Comparison of ENCODE assay signal across 1 cellular context in genomic region chr20:48456361-48457184, GRCh38.
A peak's percentile ranks its signal among the peaks of the same experiment; 100 is the strongest.
TF ChIP-seq lines count a peak whose summit lies in the region.

No MANE protein-coding gene starts in this region.

TF ChIP-seq in GM12878, 131 proteins besides CTCF, POLR2A, EP300 and RAD21 (continued from another document):
- TF ChIP-seq USF2 (IDR thresholded peaks at IDR 0.05; ENCODE audit: borderline replicate concordance, low read depth, low read length) (no peak), TCF12 (IDR thresholded peaks at IDR 0.05; ENCODE audit: low read depth, low read length) (peak; percentile 60; the same call in 1 of the 2 replicates), ZNF687 (IDR thresholded peaks at IDR 0.05) (no peak), POU2F2 (IDR thresholded peaks at IDR 0.05; ENCODE audit: borderline replicate concordance, low read depth, low read length) (peak; percentile 39; the same call in 1 of the 3 replicates), POLR2AphosphoS2 (IDR thresholded peaks at IDR 0.05; ENCODE audit: low read depth, low read length) (no peak), TCF7 (IDR thresholded peaks at IDR 0.05; ENCODE audit: borderline replicate concordance) (no peak)
TF ChIP-seq in GM12878: peak in this region for 23.
